17 cellular contexts compared by ENCODE assay signal in genomic region chr7:99021941-99022560, GRCh38.
DNase-seq lines count a peak whose midpoint lies in the region; ATAC-seq and TF ChIP-seq lines count a peak whose summit lies in the region.
"Had no signal": no experiment of that assay in that cellular context is flagged by ENCODE, and none has a peak within 500 bp of the region (broad histone marks: within the 10 kb centered on the region; RNA-seq: fewer than 3 reads in every experiment).

No MANE protein-coding gene starts in this region.

- intact Hi-C loops in testis (cut with DNase I; ENCODE audit: low total_unique reads) = no loop called here

- no peaks in the 10 kb centered on the region for H3K27me3 Mint-ChIP-seq in activated CD8-positive, alpha-beta memory T cell treated with anti-CD3 and anti-CD28 coated beads, Interleukin-2, amount 10 ng/mL, durations not matched to agents 7 days and 5 days
- no peaks in the 10 kb centered on the region for H3K27me3 Mint-ChIP-seq in WTC11 (ENCODE audit: low read depth)
- H3K27me3 Mint-ChIP-seq: activated CD4-positive, alpha-beta T cell treated with anti-CD3 and anti-CD28 coated beads, Interleukin-2, amount 10 ng/mL, durations not matched to agents 7 days and 5 days; T-cell had no signal

- no peaks in the 10 kb centered on the region for H3K4me1 Mint-ChIP-seq in activated CD8-positive, alpha-beta memory T cell treated with anti-CD3 and anti-CD28 coated beads, Interleukin-2, amount 10 ng/mL, durations not matched to agents 7 days and 5 days
- H3K4me1 Mint-ChIP-seq in WTC11 = peaks cover 13% of the 10 kb centered on the region
- H3K4me1 Mint-ChIP-seq: activated CD4-positive, alpha-beta T cell treated with anti-CD3 and anti-CD28 coated beads, Interleukin-2, amount 10 ng/mL, durations not matched to agents 7 days and 5 days had no signal

- CTCF ChIA-PET in activated CD8-positive, alpha-beta memory T cell treated with anti-CD3 and anti-CD28 coated beads, Interleukin-2, amount 10 ng/mL, durations not matched to agents 7 days and 5 days (lab: Charles Lee) = no interaction called here
- CTCF ChIA-PET in WTC11 (lab: Charles Lee) = interaction anchor here (1.6 kb wide), 1 partner anchor 289 kb away, joined by 6 read pairs; no protein-coding TSS in a partner anchor

- TF ChIP-seq CTCF in WTC11 (IDR thresholded peaks at IDR 0.05) = no peak
- TF ChIP-seq CTCF in testis (IDR thresholded peaks at IDR 0.05) = no peak

- H3K27me3 ChIP-seq in testis = no peaks in the 10 kb centered on the region

- POLR2A ChIA-PET in WTC11 (lab: Charles Lee) = interaction anchor here (0.7 kb wide), 2 partner anchors 50 to 252 kb away, joined by 3 to 5 read pairs; no protein-coding TSS in a partner anchor

- no peaks in the 10 kb centered on the region for H3K4me1 ChIP-seq in testis

- H3K4me3 Mint-ChIP-seq in activated CD8-positive, alpha-beta memory T cell treated with anti-CD3 and anti-CD28 coated beads, Interleukin-2, amount 10 ng/mL, durations not matched to agents 7 days and 5 days = no peak overlapping the region
- H3K4me3 Mint-ChIP-seq in WTC11 = no peak overlapping the region
- H3K4me3 Mint-ChIP-seq: activated CD4-positive, alpha-beta T cell treated with anti-CD3 and anti-CD28 coated beads, Interleukin-2, amount 10 ng/mL, durations not matched to agents 7 days and 5 days; activated naive CD4-positive, alpha-beta T cell treated with anti-CD3 and anti-CD28 coated beads for 36 hours; T-cell had no signal

- 82 to 83% methylated on average over 3 of the region's 3 CpGs for WGBS in testis, 2 donors

- peak; percentile 26 for DNase-seq in activated CD8-positive, alpha-beta memory T cell treated with anti-CD3 and anti-CD28 coated beads, Interleukin-2, amount 50 U/mL, for 48 hours
- DNase-seq in activated CD8-positive, alpha-beta memory T cell treated with anti-CD3 and anti-CD28 coated beads, Interleukin-2, amount 10 ng/mL, durations not matched to agents 7 days and 5 days = no peak
- DNase-seq in WTC11 (ENCODE audit: low spot score) = no peak
- DNase-seq in islet precursor cell = peak; percentile 35
- peak; percentile 8 for DNase-seq in testis
- DNase-seq in SHP77 (lab: John Stamatoyannopoulos, UW) = no peak
- DNase-seq in HuH-7.5 (ENCODE audit: low spot score) = no peak
- DNase-seq in SIG-M5 (lab: John Stamatoyannopoulos, UW) = no peak
- DNase-seq: activated CD4-positive, alpha-beta T cell treated with anti-CD3 and anti-CD28 coated beads, Interleukin-2, amount 10 ng/mL, durations not matched to agents 7 days and 5 days; activated naive CD4-positive, alpha-beta T cell treated with anti-CD3 and anti-CD28 coated beads for 36 hours; cerebellar nuclear complex; GOT3; IMR-90; kidney; NCI-H2107; stimulated activated CD4-positive, alpha-beta T cell treated with anti-CD3 and anti-CD28 coated beads, Interleukin-12 subunit alpha, Interleukin-12 subunit beta, amount 100 ng/mL, for 4 hours; T-cell had no signal

- no peak for TF ChIP-seq POLR2A in testis (IDR thresholded peaks at IDR 0.05)

- H3K9me3 ChIP-seq in testis = no peaks in the 10 kb centered on the region

- H3K36me3 ChIP-seq in testis (ENCODE audit: low read depth, missing control alignments) = no peaks in the 10 kb centered on the region

- H3K36me3 Mint-ChIP-seq in activated CD8-positive, alpha-beta memory T cell treated with anti-CD3 and anti-CD28 coated beads, Interleukin-2, amount 10 ng/mL, durations not matched to agents 7 days and 5 days = peaks cover 32% of the 10 kb centered on the region
- H3K36me3 Mint-ChIP-seq in WTC11 = peaks cover 14% of the 10 kb centered on the region

- no peak overlapping the region for H3K4me3 ChIP-seq in testis

- H3K27ac ChIP-seq in testis = peak overlapping the region in 1 of 2 donors; percentile 62

- H3K27ac Mint-ChIP-seq in activated CD8-positive, alpha-beta memory T cell treated with anti-CD3 and anti-CD28 coated beads, Interleukin-2, amount 10 ng/mL, durations not matched to agents 7 days and 5 days = no peak overlapping the region
- 0 out of 2 replicates have a peak overlapping the region, but pooled peaks have one; percentile 68 for H3K27ac Mint-ChIP-seq in WTC11
- H3K27ac Mint-ChIP-seq: activated naive CD4-positive, alpha-beta T cell treated with anti-CD3 and anti-CD28 coated beads for 36 hours had no signal

- no peak for ATAC-seq in activated CD8-positive, alpha-beta memory T cell treated with anti-CD3 and anti-CD28 coated beads, Interleukin-2, amount 10 ng/mL, durations not matched to agents 7 days and 5 days
- ATAC-seq in WTC11 = no peak
- ATAC-seq: T-cell had no signal

- H3K9me3 Mint-ChIP-seq in activated CD8-positive, alpha-beta memory T cell treated with anti-CD3 and anti-CD28 coated beads, Interleukin-2, amount 10 ng/mL, durations not matched to agents 7 days and 5 days (ENCODE audit: low read depth) = no peaks in the 10 kb centered on the region
- H3K9me3 Mint-ChIP-seq in WTC11 = no peaks in the 10 kb centered on the region
- H3K9me3 Mint-ChIP-seq: activated CD4-positive, alpha-beta T cell treated with anti-CD3 and anti-CD28 coated beads, Interleukin-2, amount 10 ng/mL, durations not matched to agents 7 days and 5 days; activated naive CD4-positive, alpha-beta T cell treated with anti-CD3 and anti-CD28 coated beads for 36 hours; T-cell had no signal

TF ChIP-seq in WTC11, 78 proteins besides CTCF, POLR2A, EP300 and RAD21 (continues in another document):
- TF ChIP-seq ZNF512 (CRISPR knock-in tag; IDR thresholded peaks at IDR 0.05; ENCODE audit: borderline replicate concordance) (no peak), JUN (CRISPR knock-in tag; IDR thresholded peaks at IDR 0.05) (no peak), ERG (CRISPR knock-in tag; IDR thresholded peaks at IDR 0.05) (no peak), ZNF281 (CRISPR knock-in tag; IDR thresholded peaks at IDR 0.05) (no peak), ZNF425 (CRISPR knock-in tag; conservative IDR thresholded peaks at IDR 0.05) (no peak), ZNF416 (CRISPR knock-in tag; IDR thresholded peaks at IDR 0.05) (no peak)

Comparison
In these comparisons a context has a peak if more than half of its experiments do, and no peak if none do; other contexts are left out.
1. DNase-seq: peak in activated CD8-positive, alpha-beta memory T cell treated with anti-CD3 and anti-CD28 coated beads, Interleukin-2, amount 50 U/mL, for 48 hours (single experiment), islet precursor cell (single experiment) and testis (single experiment); none in activated CD8-positive, alpha-beta memory T cell treated with anti-CD3 and anti-CD28 coated beads, Interleukin-2, amount 10 ng/mL, durations not matched to agents 7 days and 5 days (single experiment), WTC11 (single experiment), SHP77 (0 of 2), HuH-7.5 (single experiment) and SIG-M5 (single experiment).